Comparison of ENCODE assay signal across 1 cellular context in the genomic region with DNA sequence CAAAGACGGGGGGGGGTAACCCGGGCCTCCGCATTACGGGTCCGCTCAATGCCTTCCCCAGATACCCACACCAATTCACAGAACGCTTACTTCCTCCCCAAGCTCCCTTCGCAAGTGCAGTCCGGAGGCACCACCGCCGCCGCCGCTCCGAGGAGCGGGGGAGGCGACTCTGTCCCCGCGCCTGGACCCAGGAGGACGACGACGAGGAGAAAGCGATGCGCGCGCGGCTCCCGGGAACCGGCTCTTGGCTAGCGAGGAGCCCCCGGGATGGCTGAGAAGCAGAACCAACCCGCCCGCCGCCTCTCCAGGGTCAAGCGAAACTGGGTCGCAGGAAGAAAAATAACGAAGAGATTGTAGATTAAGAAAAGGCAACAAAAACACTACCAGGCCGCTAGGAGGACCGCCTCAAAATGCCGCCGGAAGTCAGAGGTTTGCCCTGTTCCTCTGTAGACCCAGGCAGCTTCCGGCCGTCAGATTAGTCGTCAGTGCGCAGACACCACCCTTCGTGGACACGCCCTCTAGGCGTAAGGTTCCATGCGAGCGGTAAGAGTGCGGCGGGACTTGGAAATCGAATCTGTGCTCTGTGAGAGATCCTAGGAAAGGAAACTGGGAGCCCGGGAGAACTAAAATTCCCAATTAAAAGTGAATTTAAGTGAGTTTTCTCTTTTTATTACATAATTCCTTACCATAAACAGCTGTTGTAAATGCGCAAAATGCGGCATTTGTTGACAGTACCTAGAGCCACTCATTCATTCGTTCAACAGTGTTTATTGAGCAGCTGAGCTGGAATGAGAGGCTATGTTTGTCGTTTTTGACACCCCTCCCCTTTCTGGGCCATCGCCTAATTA.
TF ChIP-seq lines count a peak whose summit lies in the region.

A gene with protein sequence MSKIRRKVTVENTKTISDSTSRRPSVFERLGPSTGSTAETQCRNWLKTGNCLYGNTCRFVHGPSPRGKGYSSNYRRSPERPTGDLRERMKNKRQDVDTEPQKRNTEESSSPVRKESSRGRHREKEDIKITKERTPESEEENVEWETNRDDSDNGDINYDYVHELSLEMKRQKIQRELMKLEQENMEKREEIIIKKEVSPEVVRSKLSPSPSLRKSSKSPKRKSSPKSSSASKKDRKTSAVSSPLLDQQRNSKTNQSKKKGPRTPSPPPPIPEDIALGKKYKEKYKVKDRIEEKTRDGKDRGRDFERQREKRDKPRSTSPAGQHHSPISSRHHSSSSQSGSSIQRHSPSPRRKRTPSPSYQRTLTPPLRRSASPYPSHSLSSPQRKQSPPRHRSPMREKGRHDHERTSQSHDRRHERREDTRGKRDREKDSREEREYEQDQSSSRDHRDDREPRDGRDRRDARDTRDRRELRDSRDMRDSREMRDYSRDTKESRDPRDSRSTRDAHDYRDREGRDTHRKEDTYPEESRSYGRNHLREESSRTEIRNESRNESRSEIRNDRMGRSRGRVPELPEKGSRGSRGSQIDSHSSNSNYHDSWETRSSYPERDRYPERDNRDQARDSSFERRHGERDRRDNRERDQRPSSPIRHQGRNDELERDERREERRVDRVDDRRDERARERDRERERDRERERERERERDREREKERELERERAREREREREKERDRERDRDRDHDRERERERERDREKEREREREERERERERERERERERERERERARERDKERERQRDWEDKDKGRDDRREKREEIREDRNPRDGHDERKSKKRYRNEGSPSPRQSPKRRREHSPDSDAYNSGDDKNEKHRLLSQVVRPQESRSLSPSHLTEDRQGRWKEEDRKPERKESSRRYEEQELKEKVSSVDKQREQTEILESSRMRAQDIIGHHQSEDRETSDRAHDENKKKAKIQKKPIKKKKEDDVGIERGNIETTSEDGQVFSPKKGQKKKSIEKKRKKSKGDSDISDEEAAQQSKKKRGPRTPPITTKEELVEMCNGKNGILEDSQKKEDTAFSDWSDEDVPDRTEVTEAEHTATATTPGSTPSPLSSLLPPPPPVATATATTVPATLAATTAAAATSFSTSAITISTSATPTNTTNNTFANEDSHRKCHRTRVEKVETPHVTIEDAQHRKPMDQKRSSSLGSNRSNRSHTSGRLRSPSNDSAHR (N-terminal part only) (minus strand): TSS at position 433 of the 848 bp plus-strand sequence. CDS start 7,239 bp downstream, outside the sequence.

TF ChIP-seq in A549, 52 proteins besides CTCF, POLR2A, EP300 and RAD21 (continued from another document):
- TF ChIP-seq, protein P1, sequence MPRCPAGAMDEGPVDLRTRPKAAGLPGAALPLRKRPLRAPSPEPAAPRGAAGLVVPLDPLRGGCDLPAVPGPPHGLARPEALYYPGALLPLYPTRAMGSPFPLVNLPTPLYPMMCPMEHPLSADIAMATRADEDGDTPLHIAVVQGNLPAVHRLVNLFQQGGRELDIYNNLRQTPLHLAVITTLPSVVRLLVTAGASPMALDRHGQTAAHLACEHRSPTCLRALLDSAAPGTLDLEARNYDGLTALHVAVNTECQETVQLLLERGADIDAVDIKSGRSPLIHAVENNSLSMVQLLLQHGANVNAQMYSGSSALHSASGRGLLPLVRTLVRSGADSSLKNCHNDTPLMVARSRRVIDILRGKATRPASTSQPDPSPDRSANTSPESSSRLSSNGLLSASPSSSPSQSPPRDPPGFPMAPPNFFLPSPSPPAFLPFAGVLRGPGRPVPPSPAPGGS (IDR thresholded peaks at IDR 0.05) = peak; percentile 63; the same call in 1 of the 3 replicates
- TF ChIP-seq ZNF302 (CRISPR knock-in tag; IDR thresholded peaks at IDR 0.05) (no peak), PHF8 (IDR thresholded peaks at IDR 0.05; ENCODE audit: borderline replicate concordance, low read depth) (peak; percentile 80; the same call in 1 of the 2 replicates)
